ENCODE assay signal across 1 cellular context in genomic region chr16:66487580-66488235, GRCh38.
TF ChIP-seq lines count a peak whose summit lies in the region.

No MANE protein-coding gene starts in this region.

TF ChIP-seq in GM23338, 12 proteins besides CTCF, POLR2A, EP300 and RAD21 (continued from another document):
- no peak for TF ChIP-seq REST (IDR thresholded peaks at IDR 0.05; ENCODE audit: unreplicated experiment)
- no peak for TF ChIP-seq ZNF462 (CRISPR knock-in tag; IDR thresholded peaks at IDR 0.05)
- no peak for TF ChIP-seq ETS1 (IDR thresholded peaks at IDR 0.05)
